Comparison of ENCODE assay signal across 20 cellular contexts in genomic region chr10:11024596-11024995, GRCh38. TPM values are rescaled to one million over a fixed set of nuclear protein-coding genes. Genes with fewer than 3 reads are reported as not detected.
DNase-seq lines count a peak whose midpoint lies in the region; ATAC-seq and TF ChIP-seq lines count a peak whose summit lies in the region.
"Had no signal": no experiment of that assay in that cellular context is flagged by ENCODE, and none has a peak within 500 bp of the region (broad histone marks: within the 10 kb centered on the region; RNA-seq: fewer than 3 reads in every experiment).

No MANE protein-coding gene starts in this region.

- no peak overlapping the region for H3K4me3 Mint-ChIP-seq in MCF 10A (ENCODE audit: unreplicated experiment)
- H3K4me3 Mint-ChIP-seq: CD4-positive, CD25-positive, alpha-beta regulatory T cell; H9 had no signal

- no peaks in the 10 kb centered on the region for H3K27me3 ChIP-seq in breast epithelium
- no peaks in the 10 kb centered on the region for H3K27me3 ChIP-seq in lower lobe of right lung (ENCODE audit: low read depth)
- H3K27me3 ChIP-seq in dorsolateral prefrontal cortex: peaks cover 0 to 30% (median 0%) of the 10 kb centered on the region in 45 donors

- POLR2A ChIA-PET in MCF 10A (lab: Yijun Ruan, JAX): no interaction called here

- H3K9me3 ChIP-seq in breast epithelium: no peaks in the 10 kb centered on the region
- H3K9me3 ChIP-seq in lower lobe of right lung: no peaks in the 10 kb centered on the region
- H3K9me3 ChIP-seq: adrenal gland had no signal

- no peaks in the 10 kb centered on the region for H3K4me1 Mint-ChIP-seq in MCF 10A (ENCODE audit: insufficient read depth, unreplicated experiment)
- H3K4me1 Mint-ChIP-seq: CD4-positive, CD25-positive, alpha-beta regulatory T cell had no signal

- no peaks in the 10 kb centered on the region for H3K27me3 Mint-ChIP-seq in MCF 10A (ENCODE audit: insufficient read depth, unreplicated experiment)

- H3K36me3 ChIP-seq in breast epithelium: no peaks in the 10 kb centered on the region
- no peaks in the 10 kb centered on the region for H3K36me3 ChIP-seq in lower lobe of right lung
- H3K36me3 ChIP-seq: adrenal gland had no signal

- peak; percentile 49 for DNase-seq in MCF 10A (ENCODE audit: unreplicated experiment)
- no peak for DNase-seq in breast epithelium (ENCODE audit: low spot score in 2 of 2)
- DNase-seq in fibroblast of pulmonary artery (ENCODE audit: low read depth): peak; percentile 90
- DNase-seq in lower lobe of right lung: no peak
- no peak for DNase-seq in NCI-H345 treated with DMSO at 0.1 percent for 48 hours (lab: John Stamatoyannopoulos, UW; ENCODE audit: unreplicated experiment)
- no peak for DNase-seq in dorsolateral prefrontal cortex
- no peak for DNase-seq in retina
- DNase-seq: 8988T; activated CD4-positive, alpha-beta T cell treated with anti-CD3 and anti-CD28 coated beads, Interleukin-2, amount 50 U/mL, for 48 hours; activated T-cell treated with anti-CD3 and anti-CD28 coated beads, Interleukin-2, amount 50 U/mL, for 48 hours; adrenal gland; CD4-positive, CD25-positive, alpha-beta regulatory T cell; cortex of kidney; EL; H9; NCI-H1436; NCI-H345; stimulated activated CD4-positive, alpha-beta T cell treated with anti-CD3 and anti-CD28 coated beads, Interleukin-15, amount 100 ng/mL, for 24 hours had no signal

- H3K36me3 Mint-ChIP-seq in MCF 10A (ENCODE audit: insufficient read depth, unreplicated experiment): no peaks in the 10 kb centered on the region
- H3K36me3 Mint-ChIP-seq: CD4-positive, CD25-positive, alpha-beta regulatory T cell had no signal

- H3K4me1 ChIP-seq in breast epithelium: no peaks in the 10 kb centered on the region
- peaks cover 5% of the 10 kb centered on the region for H3K4me1 ChIP-seq in lower lobe of right lung
- H3K4me1 ChIP-seq: adrenal gland, parathyroid adenoma had no signal

- H3K9me3 Mint-ChIP-seq in MCF 10A (ENCODE audit: unreplicated experiment): no peaks in the 10 kb centered on the region
- H3K9me3 Mint-ChIP-seq: H9 had no signal

- TF ChIP-seq POLR2A in breast epithelium (IDR thresholded peaks at IDR 0.05): no peak

- BruUV-seq in MCF 10A (replicated peaks; lab: Mats Ljungman, UMichigan): no TSS peak

- H3K27ac ChIP-seq in breast epithelium (no peak overlapping the region), lower lobe of right lung (no peak overlapping the region), dorsolateral prefrontal cortex (peak overlapping the region in 19 of 59 donors; percentile 1 to 72 (median 37))
- H3K27ac ChIP-seq: adrenal gland, parathyroid adenoma had no signal

- H3K4me3 ChIP-seq in breast epithelium: no peak overlapping the region
- H3K4me3 ChIP-seq in fibroblast of pulmonary artery (replicated peaks; ENCODE audit: low read depth, low read length): no peak overlapping the region
- no peak overlapping the region for H3K4me3 ChIP-seq in lower lobe of right lung
- peak overlapping the region in 14 of 59 donors; percentile 10 to 85 (median 56) for H3K4me3 ChIP-seq in dorsolateral prefrontal cortex
- H3K4me3 ChIP-seq: adrenal gland had no signal

- intact Hi-C loops in MCF 10A (cut with micrococcal nuclease): no loop called here
- intact Hi-C loops in breast epithelium (cut with DNase I; ENCODE audit: low total_unique reads): no loop called here
- intact Hi-C loops in lower lobe of right lung (cut with DNase I): no loop called here
- intact Hi-C loops in dorsolateral prefrontal cortex (cut with DNase I): no loop called here

- no peak for TF ChIP-seq CTCF in MCF 10A (IDR thresholded peaks at IDR 0.05; ENCODE audit: unreplicated experiment)
- no peak for TF ChIP-seq CTCF in breast epithelium (IDR thresholded peaks at IDR 0.05)
- TF ChIP-seq CTCF in fibroblast of pulmonary artery (IDR thresholded peaks at IDR 0.05; ENCODE audit: low read length, missing control alignments): no peak
- no peak for TF ChIP-seq CTCF in lower lobe of right lung (IDR thresholded peaks at IDR 0.05)
- no peak for TF ChIP-seq CTCF in dorsolateral prefrontal cortex (IDR thresholded peaks at IDR 0.05 in 54 of 56, conservative IDR thresholded peaks at IDR 0.05 in 2 of 56; ENCODE audit: low read depth in 1 of 56, partially characterized antibody in 56 of 56)

- CTCF ChIA-PET in MCF 10A (lab: Yijun Ruan, JAX): interaction anchor here (0.6 to 0.7 kb wide), 2 partner anchors 11 to 26 kb away, joined by 3 to 4 read pairs; no protein-coding TSS in a partner anchor

- no peak overlapping the region for H3K27ac Mint-ChIP-seq in MCF 10A (ENCODE audit: low read depth, unreplicated experiment)
- H3K27ac Mint-ChIP-seq: CD4-positive, CD25-positive, alpha-beta regulatory T cell; H9 had no signal

- ATAC-seq in lower lobe of right lung: peak; percentile 13 to 68
- no peak for ATAC-seq in HG02973 (IDR thresholded peaks at IDR 0.05; ENCODE audit: unreplicated experiment)

RNA-seq across cellular contexts. Expression of gene CELF2, which starts 6.9 kb away (rescaled TPM):
- total RNA-seq in MCF 10A (2022): 0.07 TPM in 1 of 2 replicates, not detected in the other
- total RNA-seq in breast epithelium: 100 to 1,000 TPM in 1 of 3 donors, 10 to 100 TPM in 2; 40.0 to 178 (median 45.6) TPM
- total RNA-seq in lower lobe of right lung: 106 TPM
- total RNA-seq in dorsolateral prefrontal cortex: 100 to 1,000 TPM in 119 of 120 experiments, 10 to 100 TPM in 1; 93.7 to 263 (median 189) TPM

Comparison
In these comparisons a context has a peak if more than half of its experiments do, and no peak if none do; other contexts are left out.
1. DNase-seq: peak in MCF 10A (single experiment) and fibroblast of pulmonary artery (single experiment); none in breast epithelium (0 of 2), lower lobe of right lung (single experiment), NCI-H345 treated with DMSO at 0.1 percent for 48 hours (single experiment), dorsolateral prefrontal cortex (0 of 10) and retina (single experiment).
2. RNA of gene CELF2, which starts 6.9 kb away (total RNA-seq): 93.7 to 263 TPM in dorsolateral prefrontal cortex, 106 TPM in lower lobe of right lung (single experiment) and 40.0 to 178 TPM in breast epithelium; 0.07 TPM in MCF 10A; every median in the first group is over 10 times any median in the second.